ENCODE assay signal across 8 cellular contexts in genomic region chr1:110207831-110208230, GRCh38. TPM values are rescaled to one million over a fixed set of nuclear protein-coding genes. Genes with fewer than 3 reads are reported as not detected.
DNase-seq lines count a peak whose midpoint lies in the region; ATAC-seq and TF ChIP-seq lines count a peak whose summit lies in the region.

No MANE protein-coding gene starts in this region.

- no peak overlapping the region for H3K4me3 ChIP-seq in Caco-2 (ENCODE audit: low read depth, low read length)
- H3K4me3 ChIP-seq in SJSA1 = no peak overlapping the region
- no peak overlapping the region for H3K4me3 ChIP-seq in prostate gland
- no peak overlapping the region for H3K4me3 ChIP-seq in uterus

- no peak overlapping the region for H3K4me3 Mint-ChIP-seq in Caco-2 (ENCODE audit: unreplicated experiment)

- H3K36me3 ChIP-seq in Caco-2 (ENCODE audit: control insufficient read depth, insufficient read depth, low read length) (no peaks in the 10 kb centered on the region), SJSA1 (no peaks in the 10 kb centered on the region), prostate gland (no peaks in the 10 kb centered on the region), uterus (no peaks in the 10 kb centered on the region)

- DNase-seq in Caco-2 (peak; percentile 55 to 69), HuH-7 (ENCODE audit: low spot score) (peak; percentile 88), SJSA1 (ENCODE audit: low read depth in 1 of 2, low spot score in 2 of 2) (peak; percentile 39 to 63), globus pallidus (ENCODE audit: low spot score) (peak; percentile 33), prostate gland (ENCODE audit: low spot score) (peak; percentile 54), uterus (peak; percentile 59 to 65)
- DNase-seq in activated gamma-delta T cell treated with anti-CD3 and anti-CD28 coated beads, Interleukin-2, amount 50 U/mL, for 16 hours (ENCODE audit: low read depth) = peak; percentile 64

- POLR2A ChIA-PET in Caco-2 (lab: Charles Lee) = interaction anchor here (1.0 kb wide), 1 partner anchor 117 kb away, joined by 4 read pairs; no protein-coding TSS in a partner anchor

- no peak overlapping the region for H3K27ac ChIP-seq in SJSA1
- no peak overlapping the region for H3K27ac ChIP-seq in prostate gland
- H3K27ac ChIP-seq in uterus = no peak overlapping the region

- 27% methylated on average over 5 of the region's 5 CpGs for WGBS in prostate gland

- H3K4me1 Mint-ChIP-seq in Caco-2 (ENCODE audit: low read depth, unreplicated experiment) = no peaks in the 10 kb centered on the region

- CTCF ChIA-PET in Caco-2 (lab: Charles Lee) = interaction anchor here (0.5 to 5.1 kb wide), 23 partner anchors 11 to 398 kb away, joined by 3 to 89 read pairs (median 5); partner anchors contain the start of genes KCNA2 and RBM15

- H3K27ac Mint-ChIP-seq in Caco-2 (ENCODE audit: unreplicated experiment) = no peak overlapping the region

- no peaks in the 10 kb centered on the region for H3K27me3 Mint-ChIP-seq in Caco-2 (ENCODE audit: insufficient read depth, unreplicated experiment)

- peak; percentile 71 to 75 for TF ChIP-seq CTCF in Caco-2 (IDR thresholded peaks at IDR 0.05; ENCODE audit: insufficient read depth in 1 of 2, low read depth in 1 of 2, low read length in 1 of 2, severe bottlenecking in 1 of 2, unreplicated experiment in 1 of 2)
- peak; percentile 67 to 92 (median 88) for TF ChIP-seq CTCF in prostate gland (IDR thresholded peaks at IDR 0.05)
- peak; percentile 78 to 88 (median 82) for TF ChIP-seq CTCF in uterus (IDR thresholded peaks at IDR 0.05)

- H3K9me3 ChIP-seq in Caco-2 = no peaks in the 10 kb centered on the region
- H3K9me3 ChIP-seq in SJSA1 (replicated peaks) = peaks cover 9% of the 10 kb centered on the region; the same call in 1 of the 2 replicates
- H3K9me3 ChIP-seq in prostate gland = no peaks in the 10 kb centered on the region
- no peaks in the 10 kb centered on the region for H3K9me3 ChIP-seq in uterus

- BruUV-seq in Caco-2 (replicated peaks; lab: Mats Ljungman, UMichigan) = no TSS peak

- H3K9me3 Mint-ChIP-seq in Caco-2 (ENCODE audit: unreplicated experiment) = no peaks in the 10 kb centered on the region

- H3K4me1 ChIP-seq in Caco-2 (peaks cover 4% of the 10 kb centered on the region; the same call in 1 of the 2 replicates), SJSA1 (replicated peaks) (peaks cover 23% of the 10 kb centered on the region), prostate gland (replicated peaks) (peaks cover 2% of the 10 kb centered on the region), uterus (peaks cover 0 to 8% of the 10 kb centered on the region in 2 donors)

- TF ChIP-seq POLR2A in prostate gland (IDR thresholded peaks at IDR 0.05) (no peak), uterus (IDR thresholded peaks at IDR 0.05) (no peak)

- ATAC-seq in HG03521 (IDR thresholded peaks at IDR 0.05; ENCODE audit: unreplicated experiment) = no peak

- peaks cover 4% of the 10 kb centered on the region for H3K36me3 Mint-ChIP-seq in Caco-2 (ENCODE audit: insufficient read depth, unreplicated experiment)

- intact Hi-C loops in Caco-2 (cut with micrococcal nuclease; ENCODE audit: unreplicated experiment) (loop anchor here (1.0 kb wide), 2 partner anchors 104 to 252 kb away; no protein-coding TSS in a partner anchor), prostate gland (cut with DNase I) (loop anchor here (2.0 kb wide), 1 partner anchor 245 kb away; no protein-coding TSS in a partner anchor), uterus (cut with DNase I; ENCODE audit: low total_unique reads) (loop anchor here (2.0 kb wide), 1 partner anchor 105 kb away; no protein-coding TSS in a partner anchor)

- H3K27me3 ChIP-seq in Caco-2 (replicated peaks; ENCODE audit: control insufficient read depth, insufficient read depth, low read length) = no peaks in the 10 kb centered on the region
- peaks cover 42% of the 10 kb centered on the region for H3K27me3 ChIP-seq in SJSA1 (replicated peaks)
- no peaks in the 10 kb centered on the region for H3K27me3 ChIP-seq in prostate gland (replicated peaks; ENCODE audit: insufficient read depth)
- no peaks in the 10 kb centered on the region for H3K27me3 ChIP-seq in uterus

RNA-seq across cellular contexts. Expression of gene KCNC4, which starts 2.3 kb away (rescaled TPM):
- 5.3 TPM in 2 replicates for total RNA-seq in Caco-2 (2022)
- total RNA-seq in SJSA1 (2014; rRNA removed; shearing (Covaris generic)) = 0.26 and 1.2 TPM in 2 replicates
- total RNA-seq in prostate gland = 10 to 100 TPM in 1 of 2 donors, 1 to 10 TPM in 1; 4.7 to 23.9 TPM
- total RNA-seq in uterus = 10 to 100 TPM in 1 of 4 donors, 1 to 10 TPM in 3; 2.1 to 29.4 (median 3.9) TPM

RNA-seq across cellular contexts. Expression of gene SLC6A17, which starts 57.5 kb away (rescaled TPM):
- not detected in 2 replicates for total RNA-seq in Caco-2 (2022)
- 1.0 and 2.1 TPM in 2 replicates for total RNA-seq in SJSA1 (2014; rRNA removed; shearing (Covaris generic))
- 1 to 10 TPM in 1 of 2 donors, under 1 TPM in 1; 0.41 to 2.2 TPM for total RNA-seq in prostate gland
- under 1 TPM in 2 of 4 donors, not detected in 2; 0.07 to 0.15 TPM for total RNA-seq in uterus

Comparison
In these comparisons a context has a peak if more than half of its experiments do, and no peak if none do; other contexts are left out.
1. DNase-seq: peak in every context shown above with its lines; median percentile 88 in HuH-7; 64 in activated gamma-delta T cell treated with anti-CD3 and anti-CD28 coated beads, Interleukin-2, amount 50 U/mL, for 16 hours; 62 in Caco-2; 62 in uterus; 54 in prostate gland; 51 in SJSA1; 33 in globus pallidus.